8 cellular contexts compared by ENCODE assay signal in the genomic region with DNA sequence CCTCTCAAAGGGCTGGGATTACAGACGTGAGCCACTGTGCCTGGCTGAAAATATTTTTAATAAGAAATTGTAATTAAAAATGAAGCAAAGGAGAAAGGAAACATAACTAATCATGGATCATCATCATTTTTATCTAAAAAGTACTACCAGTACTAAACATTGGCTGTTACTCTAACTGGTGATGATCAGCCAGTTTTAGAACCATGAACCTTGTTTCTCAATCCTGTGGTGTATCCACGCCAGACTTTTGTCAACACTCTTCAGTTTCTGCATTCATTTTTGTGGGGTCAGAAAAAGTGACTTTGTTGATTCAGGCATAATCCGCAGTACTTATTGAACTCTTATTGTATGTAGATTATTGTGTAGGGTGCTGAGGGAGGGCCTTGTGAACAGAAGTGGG.
"Had no signal": no experiment of that assay in that cellular context is flagged by ENCODE, and none has a peak within 500 bp of the region (broad histone marks: within the 10 kb centered on the region; RNA-seq: fewer than 3 reads in every experiment).

No MANE protein-coding gene starts in this region.

- ATAC-seq: GM23338, HCT116 had no signal

- DNase-seq: GM23248, GOT3, H7, H9, HCEC 1CT, HFFc6 had no signal
